ENCODE assay signal across 8 cellular contexts in the genomic region with DNA sequence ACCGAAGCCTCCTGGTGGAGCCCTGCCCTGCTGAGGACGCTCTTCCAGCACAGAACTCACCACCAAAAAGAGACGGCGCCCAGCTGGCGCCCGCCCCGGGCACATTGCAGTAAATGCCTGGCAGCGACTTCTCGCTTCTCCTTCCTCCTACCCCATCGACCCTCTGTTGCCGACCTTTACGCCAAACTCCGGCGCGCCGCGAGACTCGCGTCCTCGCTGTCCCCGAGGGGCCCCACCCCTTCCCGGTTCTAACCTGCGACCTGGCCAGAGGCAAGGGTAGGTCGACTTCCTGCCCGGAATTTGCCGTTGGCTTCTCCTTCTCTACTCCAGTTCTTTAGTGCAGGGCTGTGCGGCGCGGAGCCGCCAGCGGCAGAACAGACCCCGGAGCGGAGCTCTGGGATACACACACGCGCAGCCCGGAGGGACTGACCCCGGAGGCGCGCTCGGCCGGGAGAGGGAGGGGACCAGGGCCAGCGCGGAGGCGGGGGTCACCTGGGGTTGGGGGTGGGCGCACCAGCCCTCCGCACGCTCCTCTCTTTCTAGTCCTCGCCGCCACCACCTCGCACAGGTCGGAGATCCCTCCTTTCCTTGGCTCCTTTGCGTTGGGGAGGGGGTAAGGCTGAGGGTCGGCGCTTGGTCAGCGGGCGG.
DNase-seq lines count a peak whose midpoint lies in the region; ATAC-seq and TF ChIP-seq lines count a peak whose summit lies in the region.

No MANE protein-coding gene starts in this region.

- H3K9ac ChIP-seq in HUES6 (ENCODE audit: low read length), result peak overlapping the region; percentile 56
- no peak overlapping the region for H3K9ac ChIP-seq in smooth muscle cell (ENCODE audit: low read depth)

- DNase-seq in amygdala (lab: John Stamatoyannopoulos, UW), result peak in 36 of 56 donors; percentile 1 to 41 (median 20)
- DNase-seq in smooth muscle cell (lab: John Stamatoyannopoulos, UW; ENCODE audit: unreplicated experiment), result peak; percentile 13
- no peak for DNase-seq in RPMI8226
- DNase-seq in middle frontal gyrus (ENCODE audit: extremely low spot score, low spot score), result no peak
- DNase-seq in NCI-H2107 (lab: John Stamatoyannopoulos, UW), result no peak

- H3K9me3 ChIP-seq in HUES6 (ENCODE audit: control insufficient read depth, insufficient read depth, low read depth, low read length) (no peaks in the 10 kb centered on the region), iPS-18c (ENCODE audit: control insufficient read depth, insufficient read depth, low read length) (no peaks in the 10 kb centered on the region), smooth muscle cell (replicated peaks; ENCODE audit: low read depth) (no peaks in the 10 kb centered on the region)

- peak overlapping the region; percentile 86 for H2AFZ ChIP-seq in smooth muscle cell (ENCODE audit: low read depth)

- H3K4me2 ChIP-seq in smooth muscle cell, result peak overlapping the region; percentile 98

- H3K27me3 ChIP-seq in HUES6 (ENCODE audit: control insufficient read depth, insufficient read depth, low read length), result peaks cover 67% of the 10 kb centered on the region
- H3K27me3 ChIP-seq in smooth muscle cell (ENCODE audit: low read depth), result peaks cover 93% of the 10 kb centered on the region

- no peaks in the 10 kb centered on the region for H3F3A ChIP-seq in smooth muscle cell (ENCODE audit: low read depth)

- peak overlapping the region; percentile 85 for H3K4me3 ChIP-seq in HUES6 (ENCODE audit: low read depth, low read length)
- peak overlapping the region; percentile 51 for H3K4me3 ChIP-seq in iPS-18c (ENCODE audit: insufficient read depth, low read depth, low read length)
- peak overlapping the region; percentile 64 for H3K4me3 ChIP-seq in smooth muscle cell

- peaks cover 12% of the 10 kb centered on the region for H3K4me1 ChIP-seq in HUES6 (ENCODE audit: control insufficient read depth, insufficient read depth, low read length)
- H3K4me1 ChIP-seq in smooth muscle cell (ENCODE audit: low read depth), result peaks cover 13% of the 10 kb centered on the region

- TF ChIP-seq CTCF in smooth muscle cell (IDR thresholded peaks at IDR 0.05; ENCODE audit: borderline replicate concordance, insufficient read depth, poor library complexity, severe bottlenecking), result no peak

- peak overlapping the region; percentile 50; the same call in 1 of the 2 replicates for H3K27ac ChIP-seq in HUES6 (ENCODE audit: low read depth, low read length)
- H3K27ac ChIP-seq in smooth muscle cell (ENCODE audit: low read depth), result no peak overlapping the region

- no peaks in the 10 kb centered on the region for H4K20me1 ChIP-seq in smooth muscle cell (ENCODE audit: low read depth)

- H3K36me3 ChIP-seq in HUES6 (ENCODE audit: control insufficient read depth, insufficient read depth, low read length) (no peaks in the 10 kb centered on the region), smooth muscle cell (ENCODE audit: low read depth) (no peaks in the 10 kb centered on the region)

- H3K79me2 ChIP-seq in smooth muscle cell (ENCODE audit: low read depth), result no peaks in the 10 kb centered on the region

- no peak for ATAC-seq in GM19328 (IDR thresholded peaks at IDR 0.05; ENCODE audit: unreplicated experiment)

- WGBS in smooth muscle cell (ENCODE audit: low lambda C conversion rate), result under 1% methylated on average over 47 of the region's 56 CpGs

Comparison
In these comparisons a context has a peak if more than half of its experiments do, and no peak if none do; other contexts are left out.
1. DNase-seq: peak in amygdala (36 of 56) and smooth muscle cell (single experiment); none in RPMI8226 (single experiment), middle frontal gyrus (single experiment) and NCI-H2107 (single experiment).
2. Peak in every context shown above with its lines, with median percentiles within 50 percentile points of each other: H3K4me3 ChIP-seq.